8 cellular contexts compared by ENCODE assay signal in genomic region chr18:66111018-66111417, GRCh38.
"Had no signal": no experiment of that assay in that cellular context is flagged by ENCODE, and none has a peak within 500 bp of the region (broad histone marks: within the 10 kb centered on the region; RNA-seq: fewer than 3 reads in every experiment).

No MANE protein-coding gene starts in this region.

- ATAC-seq: HCT116, K562 had no signal

- H3K4me3 Mint-ChIP-seq: HFFc6 had no signal

- H3K27ac Mint-ChIP-seq: HFFc6 had no signal

- H3K4me3 ChIP-seq: HAP-1, K562 had no signal

- H3K9me3 ChIP-seq: HAP-1 had no signal

- H3K36me3 ChIP-seq: HAP-1 had no signal

- DNase-seq: GOT3, H7, HFFc6, IMR-90, KG1 had no signal
